Comparison of ENCODE assay signal across 8 cellular contexts in the genomic region with DNA sequence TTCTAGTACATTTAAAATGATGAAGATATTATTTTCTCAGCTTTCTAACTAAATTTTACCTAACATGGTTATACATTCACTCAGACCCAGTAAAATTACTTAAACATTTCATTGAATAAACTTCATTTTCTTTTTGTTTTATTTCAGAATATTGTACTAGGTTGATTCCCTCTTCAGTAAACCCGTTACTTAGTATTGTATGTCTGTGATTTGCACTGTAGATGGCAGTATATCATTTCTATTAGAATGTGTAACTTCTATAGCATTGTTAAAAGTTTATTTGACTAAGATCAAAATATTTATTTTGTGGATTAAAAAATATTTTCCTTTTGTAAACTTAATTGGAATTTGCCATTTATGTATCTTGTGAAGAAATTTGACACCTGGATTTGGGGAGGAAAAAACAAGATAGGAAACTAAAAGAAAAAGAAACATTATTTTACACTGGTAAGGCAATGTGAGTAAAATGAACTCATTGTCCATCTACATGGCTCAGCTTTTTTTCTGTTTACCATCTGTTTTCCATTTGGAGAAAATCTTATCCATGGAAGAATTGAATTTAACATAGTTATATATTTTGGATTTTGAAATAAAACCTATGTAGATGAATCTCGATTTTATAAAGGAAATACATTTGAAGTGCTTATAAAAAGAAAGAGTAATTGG.
DNase-seq lines count a peak whose midpoint lies in the region; ATAC-seq, FAIRE-seq and TF ChIP-seq lines count a peak whose summit lies in the region.
"Not testable (repeated sequence)": the region's sequence is repeated elsewhere in the genome, so short reads cannot be mapped to it uniquely, and the experiment has no call there.

No MANE protein-coding gene starts in this region.

- not testable (repeated sequence) for H4K20me1 ChIP-seq in GM23338 (replicated peaks; ENCODE audit: insufficient read depth); astrocyte (ENCODE audit: insufficient read depth, low read length)

- not testable (repeated sequence) for H3K27ac ChIP-seq in A549; GM23338 (ENCODE audit: low read depth); astrocyte (ENCODE audit: low read depth, low read length)

- not testable (repeated sequence) for H3F3A ChIP-seq in GM23338 (replicated peaks; ENCODE audit: low read depth)

- CTCF ChIA-PET in A549 (lab: Yijun Ruan, JAX) = not testable (repeated sequence)

- H3K9me2 ChIP-seq in GM23338 (ENCODE audit: insufficient read depth) = not testable (repeated sequence)

- not testable (repeated sequence) for TF ChIP-seq EP300 in A549 (IDR thresholded peaks at IDR 0.05)

- peak in 1 of 2 experiments; percentile 15; a peak in 2 of 5 replicates for TF ChIP-seq RAD21 in A549 (conservative IDR thresholded peaks at IDR 0.05 in 1 of 2, IDR thresholded peaks at IDR 0.05 in 1 of 2)

- not testable (repeated sequence) for H3K4me1 ChIP-seq in A549; GM23338 (ENCODE audit: insufficient read depth); astrocyte (ENCODE audit: insufficient read depth, low read length)

- 21% methylated on average over 2 of the region's 2 CpGs for WGBS in A549 (ENCODE audit: missing lambda C conversion rate)

- not testable (repeated sequence) for H3K36me3 ChIP-seq in GM23338 (ENCODE audit: insufficient read depth); astrocyte (ENCODE audit: insufficient read depth, low read length)

- in situ Hi-C loops in KBM-7 (cut with MboI; ENCODE audit: low pct_unique_long_range_greater_than_20kb, low sequenced_read_pairs) = not testable (repeated sequence)

- not testable (repeated sequence) for H3K36me3 Mint-ChIP-seq in GM23338 (ENCODE audit: low read depth); astrocyte (ENCODE audit: low read depth, unreplicated experiment); naive B cell

- not testable (repeated sequence) for H3K4me3 ChIP-seq in A549; GM23338; astrocyte (ENCODE audit: insufficient read depth, low read depth, low read length); fibroblast of villous mesenchyme (ENCODE audit: low read depth, low read length)

- not testable (repeated sequence) for TF ChIP-seq POLR2A in A549 (IDR thresholded peaks at IDR 0.05; ENCODE audit: low read length)

- not testable (repeated sequence) for H3K4me1 Mint-ChIP-seq in GM23338; astrocyte (ENCODE audit: low read depth, unreplicated experiment); naive B cell

- H3K9ac ChIP-seq in astrocyte (ENCODE audit: low read length) = not testable (repeated sequence)

- TF ChIP-seq CTCF in A549 (IDR thresholded peaks at IDR 0.05) (peak; percentile 17; the same call in 1 of the 3 replicates), GM23338 (conservative IDR thresholded peaks at IDR 0.05; ENCODE audit: low read depth in 2 of 2) (peak in 1 of 2 experiments; percentile 72; a peak in 3 of 4 replicates), astrocyte (IDR thresholded peaks at IDR 0.05; ENCODE audit: insufficient read depth, low read depth, low read length) (peak; percentile 22), fibroblast of villous mesenchyme (IDR thresholded peaks at IDR 0.05; ENCODE audit: insufficient read depth, low read depth, low read length) (peak; percentile 9)

- FAIRE-seq in A549 (lab: Jason Lieb, UNC) (peak; percentile 85), astrocyte (lab: Jason Lieb, UNC) (peak; percentile 99)

- H3K4me2 ChIP-seq in A549; GM23338; astrocyte (ENCODE audit: low read length): not testable (repeated sequence)

- not testable (repeated sequence) for H3K27ac Mint-ChIP-seq in GM23338; astrocyte (ENCODE audit: unreplicated experiment); naive B cell

- H3K27me3 Mint-ChIP-seq in GM23338 (ENCODE audit: insufficient read depth, low read depth, poor library complexity); astrocyte (ENCODE audit: low read depth, unreplicated experiment); naive B cell: not testable (repeated sequence)

- H3K79me2 ChIP-seq in GM23338 (replicated peaks; ENCODE audit: insufficient read depth); astrocyte (ENCODE audit: insufficient read depth, low read length): not testable (repeated sequence)

- DNase-seq in A549 (ENCODE audit: low read depth in 1 of 2, low spot score in 1 of 2) (peak in 1 of 2 experiments; percentile 10), GM04503 (ENCODE audit: low read depth) (peak; percentile 1), GM23338 (ENCODE audit: low spot score) (peak; percentile 38), KBM-7 (peak; percentile 36), NCI-H82 (lab: John Stamatoyannopoulos, UW) (peak; percentile 30), astrocyte (ENCODE audit: low read depth) (peak; percentile 1), fibroblast of villous mesenchyme (ENCODE audit: low read depth) (peak; percentile 31), naive B cell (peak; percentile 5)

- ATAC-seq in A549 = peak; percentile 68 to 73; a peak in 3 of 6 replicates
- not testable (repeated sequence) for ATAC-seq in GM23338; naive B cell (ENCODE audit: low read depth in 2 of 2)

- H3K9me3 ChIP-seq in A549; astrocyte (ENCODE audit: insufficient read depth, low read depth, low read length): not testable (repeated sequence)

- not testable (repeated sequence) for H3K9me3 Mint-ChIP-seq in GM23338; astrocyte (ENCODE audit: unreplicated experiment); naive B cell

- POLR2A ChIA-PET in A549 (lab: Yijun Ruan, JAX) = not testable (repeated sequence)

- not testable (repeated sequence) for H2AFZ ChIP-seq in GM23338; astrocyte (ENCODE audit: low read depth, low read length)

- not testable (repeated sequence) for H3K27me3 ChIP-seq in GM23338 (ENCODE audit: insufficient read depth); astrocyte (ENCODE audit: insufficient read depth, low read length)

- H3K4me3 Mint-ChIP-seq in GM23338; astrocyte (ENCODE audit: unreplicated experiment); naive B cell: not testable (repeated sequence)
